11 cellular contexts compared by ENCODE assay signal in the genomic region with DNA sequence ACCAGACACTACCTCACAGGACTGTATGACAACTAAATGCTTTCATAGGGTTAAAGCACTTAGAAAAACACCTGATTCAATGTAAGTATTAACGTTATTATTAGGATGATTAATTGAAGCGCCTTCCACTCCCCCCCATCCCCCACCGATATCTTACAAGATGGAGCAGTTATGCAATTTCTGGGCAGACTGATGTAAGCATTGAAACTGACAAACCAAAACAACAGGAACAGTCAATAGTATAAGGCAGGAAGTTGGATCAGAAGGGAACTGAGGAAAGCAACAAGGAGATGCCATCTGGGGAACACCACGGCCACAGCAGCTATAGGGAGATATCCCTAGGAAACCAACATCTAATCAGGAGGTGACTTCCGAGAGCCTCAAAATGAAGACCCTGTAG. TPM values are rescaled to one million over a fixed set of nuclear protein-coding genes. Genes with fewer than 3 reads are reported as not detected.
DNase-seq lines count a peak whose midpoint lies in the region; ATAC-seq and TF ChIP-seq lines count a peak whose summit lies in the region.
"Had no signal": no experiment of that assay in that cellular context is flagged by ENCODE, and none has a peak within 500 bp of the region (broad histone marks: within the 10 kb centered on the region; RNA-seq: fewer than 3 reads in every experiment).

No MANE protein-coding gene starts in this region.

- no peak for ATAC-seq in CD8-positive, alpha-beta T cell
- ATAC-seq in activated CD8-positive, alpha-beta T cell treated with anti-CD3 and anti-CD28 coated beads for 36 hours, result no peak
- no peak for ATAC-seq in naive thymus-derived CD8-positive, alpha-beta T cell

- H3K27me3 Mint-ChIP-seq in CD8-positive, alpha-beta T cell (ENCODE audit: low read depth), result no peaks in the 10 kb centered on the region
- no peaks in the 10 kb centered on the region for H3K27me3 Mint-ChIP-seq in IgD-negative memory B cell
- peaks cover 3% of the 10 kb centered on the region for H3K27me3 Mint-ChIP-seq in activated CD8-positive, alpha-beta T cell treated with anti-CD3 and anti-CD28 coated beads for 36 hours
- H3K27me3 Mint-ChIP-seq in naive thymus-derived CD8-positive, alpha-beta T cell, result no peaks in the 10 kb centered on the region

- H3K4me3 Mint-ChIP-seq in CD8-positive, alpha-beta T cell, result peak overlapping the region; percentile 79
- H3K4me3 Mint-ChIP-seq in IgD-negative memory B cell, result peak overlapping the region; percentile 76 to 88 (median 83)
- peak overlapping the region; percentile 99 for H3K4me3 Mint-ChIP-seq in activated CD8-positive, alpha-beta T cell treated with anti-CD3 and anti-CD28 coated beads for 36 hours
- peak overlapping the region; percentile 75 to 97 (median 88) for H3K4me3 Mint-ChIP-seq in naive thymus-derived CD8-positive, alpha-beta T cell

- CTCF ChIA-PET in CD8-positive, alpha-beta T cell (lab: Charles Lee), result interaction anchor here (0.6 to 6.7 kb wide), 7 partner anchors 9 to 143 kb away, joined by 3 to 44 read pairs (median 5); no protein-coding TSS in a partner anchor
- CTCF ChIA-PET in activated CD8-positive, alpha-beta T cell treated with anti-CD3 and anti-CD28 coated beads for 36 hours (lab: Charles Lee), result interaction anchor here (1.3 to 3.6 kb wide), 4 partner anchors 7 to 18 kb away, joined by 3 to 20 read pairs (median 5); no protein-coding TSS in a partner anchor
- CTCF ChIA-PET in mammary epithelial cell (lab: Charles Lee; ENCODE audit: low non-redundant PET), result no interaction called here

- in situ Hi-C loops in mammary epithelial cell (cut with MboI; ENCODE audit: low sequenced_read_pairs in 2 of 2), result no loop called here

- intact Hi-C loops in CD8-positive, alpha-beta T cell (cut with DNase I, micrococcal nuclease), result no loop called here
- intact Hi-C loops in activated CD8-positive, alpha-beta T cell treated with anti-CD3 and anti-CD28 coated beads for 36 hours (cut with micrococcal nuclease), result loop anchor here (5.0 kb wide), 1 partner anchor 34 kb away; a partner anchor contains a TSS
- intact Hi-C loops in mammary epithelial cell (cut with micrococcal nuclease), result no loop called here

- H3K9ac ChIP-seq in mammary epithelial cell (ENCODE audit: insufficient read depth, low read length), result no peak overlapping the region

- POLR2A ChIA-PET in CD8-positive, alpha-beta T cell (lab: Charles Lee), result interaction anchor here (1.1 to 5.6 kb wide), 6 partner anchors 7 to 118 kb away, joined by 4 to 43 read pairs (median 10); a partner anchor contains a TSS
- POLR2A ChIA-PET in activated CD8-positive, alpha-beta T cell treated with anti-CD3 and anti-CD28 coated beads for 36 hours (lab: Charles Lee), result interaction anchor here (1.2 to 8.7 kb wide), 5 partner anchors 8 to 32 kb away, joined by 3 to 137 read pairs (median 4); no protein-coding TSS in a partner anchor
- POLR2A ChIA-PET in naive thymus-derived CD8-positive, alpha-beta T cell (lab: Charles Lee), result interaction anchor here (1.0 to 10.0 kb wide), 3 partner anchors 10 to 113 kb away, joined by 3 to 142 read pairs (median 5); a partner anchor contains a TSS

- dilution Hi-C loops in mammary epithelial cell (cut with HindIII; ENCODE audit: low sequenced_read_pairs), result no loop called here

- no peaks in the 10 kb centered on the region for H3K36me3 ChIP-seq in CD8-positive, alpha-beta T cell (ENCODE audit: insufficient read depth, low read length)
- no peaks in the 10 kb centered on the region for H3K36me3 ChIP-seq in mammary epithelial cell (ENCODE audit: insufficient read depth, low read length)

- DNase-seq in CD8-positive, alpha-beta T cell, result no peak
- DNase-seq in activated CD8-positive, alpha-beta T cell treated with anti-CD3 and anti-CD28 coated beads for 36 hours, result no peak
- no peak for DNase-seq in naive thymus-derived CD8-positive, alpha-beta T cell
- DNase-seq in NCI-H526 (lab: John Stamatoyannopoulos, UW) (no peak), mammary epithelial cell (no peak)
- DNase-seq in activated CD4-positive, CD25-positive, alpha-beta regulatory T cell (lab: John Stamatoyannopoulos, UW), result no peak
- DNase-seq: dermis blood vessel endothelial cell, NCI-H524 treated with DMSO at 0.1 percent for 48 hours had no signal

- H3K36me3 Mint-ChIP-seq in CD8-positive, alpha-beta T cell, result peaks cover 40% of the 10 kb centered on the region
- peaks cover 3% of the 10 kb centered on the region for H3K36me3 Mint-ChIP-seq in IgD-negative memory B cell
- H3K36me3 Mint-ChIP-seq in activated CD8-positive, alpha-beta T cell treated with anti-CD3 and anti-CD28 coated beads for 36 hours (ENCODE audit: low read depth), result peaks cover 76% of the 10 kb centered on the region
- peaks cover 0 to 37% (median 5%) of the 10 kb centered on the region in 3 donors for H3K36me3 Mint-ChIP-seq in naive thymus-derived CD8-positive, alpha-beta T cell

- H2AFZ ChIP-seq in mammary epithelial cell (ENCODE audit: low read depth, low read length), result no peak overlapping the region

- H4K20me1 ChIP-seq in mammary epithelial cell (ENCODE audit: insufficient read depth, low read length), result no peaks in the 10 kb centered on the region

- no peaks in the 10 kb centered on the region for H3K9me3 Mint-ChIP-seq in CD8-positive, alpha-beta T cell
- H3K9me3 Mint-ChIP-seq in IgD-negative memory B cell, result no peaks in the 10 kb centered on the region
- H3K9me3 Mint-ChIP-seq in activated CD8-positive, alpha-beta T cell treated with anti-CD3 and anti-CD28 coated beads for 36 hours, result no peaks in the 10 kb centered on the region
- no peaks in the 10 kb centered on the region for H3K9me3 Mint-ChIP-seq in naive thymus-derived CD8-positive, alpha-beta T cell

- peak overlapping the region; percentile 94 for H3K27ac Mint-ChIP-seq in CD8-positive, alpha-beta T cell
- H3K27ac Mint-ChIP-seq in IgD-negative memory B cell, result peak overlapping the region; percentile 69 to 87 (median 76)
- peak overlapping the region; percentile 99 for H3K27ac Mint-ChIP-seq in activated CD8-positive, alpha-beta T cell treated with anti-CD3 and anti-CD28 coated beads for 36 hours
- H3K27ac Mint-ChIP-seq in naive thymus-derived CD8-positive, alpha-beta T cell, result peak overlapping the region; percentile 89 to 99 (median 94)

- no peaks in the 10 kb centered on the region for H3K79me2 ChIP-seq in mammary epithelial cell (ENCODE audit: insufficient read depth, low read length)

- no peak overlapping the region for H3K4me2 ChIP-seq in mammary epithelial cell (ENCODE audit: insufficient read depth, low read depth, low read length)

- BruUV-seq in mammary epithelial cell (replicated peaks; lab: Mats Ljungman, UMichigan), result no TSS peak

- no peak for TF ChIP-seq CTCF in CD8-positive, alpha-beta T cell (IDR thresholded peaks at IDR 0.05)
- TF ChIP-seq CTCF in activated CD8-positive, alpha-beta T cell treated with anti-CD3 and anti-CD28 coated beads for 36 hours (IDR thresholded peaks at IDR 0.05), result no peak
- TF ChIP-seq CTCF in mammary epithelial cell (conservative IDR thresholded peaks at IDR 0.05 in 1 of 2, IDR thresholded peaks at IDR 0.05 in 1 of 2; ENCODE audit: extremely low read depth in 1 of 2, insufficient read depth in 1 of 2, low read depth in 1 of 2, low read length in 2 of 2), result no peak

- peaks cover 62% of the 10 kb centered on the region for H3K4me1 ChIP-seq in CD8-positive, alpha-beta T cell (ENCODE audit: insufficient read depth, low read length)
- H3K4me1 ChIP-seq in mammary epithelial cell (ENCODE audit: insufficient read depth, low read length), result peaks cover 5% of the 10 kb centered on the region

- H3K9me3 ChIP-seq in CD8-positive, alpha-beta T cell (ENCODE audit: low read length), result no peaks in the 10 kb centered on the region
- no peaks in the 10 kb centered on the region for H3K9me3 ChIP-seq in mammary epithelial cell (replicated peaks; ENCODE audit: insufficient read depth, low read length)

- H3K4me1 Mint-ChIP-seq in CD8-positive, alpha-beta T cell (ENCODE audit: low read depth), result peaks cover 65% of the 10 kb centered on the region
- peaks cover 48 to 52% (median 48%) of the 10 kb centered on the region in 3 donors for H3K4me1 Mint-ChIP-seq in IgD-negative memory B cell
- peaks cover 56% of the 10 kb centered on the region for H3K4me1 Mint-ChIP-seq in activated CD8-positive, alpha-beta T cell treated with anti-CD3 and anti-CD28 coated beads for 36 hours (ENCODE audit: low read depth)
- peaks cover 38 to 80% (median 70%) of the 10 kb centered on the region in 4 donors for H3K4me1 Mint-ChIP-seq in naive thymus-derived CD8-positive, alpha-beta T cell

- 84% methylated on average over 5 of the region's 5 CpGs for WGBS in mammary epithelial cell (ENCODE audit: low coverage, missing lambda C conversion rate)

- H3K27me3 ChIP-seq in CD8-positive, alpha-beta T cell (ENCODE audit: insufficient read depth, low read length), result no peaks in the 10 kb centered on the region
- no peaks in the 10 kb centered on the region for H3K27me3 ChIP-seq in mammary epithelial cell (ENCODE audit: insufficient read depth, low read length)

- H3K27ac ChIP-seq in CD8-positive, alpha-beta T cell (ENCODE audit: low read depth, low read length), result peak overlapping the region; percentile 51
- no peak overlapping the region for H3K27ac ChIP-seq in mammary epithelial cell (ENCODE audit: insufficient read depth, low read depth, low read length)

- peak overlapping the region; percentile 33 for H3K4me3 ChIP-seq in CD8-positive, alpha-beta T cell (ENCODE audit: low read depth, low read length)
- H3K4me3 ChIP-seq in mammary epithelial cell (replicated peaks in 1 of 3; ENCODE audit: insufficient read depth in 1 of 3, low read depth in 2 of 3, low read length in 3 of 3), result no peak overlapping the region

RNA-seq across cellular contexts. Expression of a gene that starts 3.8 kb away (rescaled TPM):
- 100 to 1,000 TPM; 241 to 252 TPM for total RNA-seq in CD8-positive, alpha-beta T cell
- polyA plus RNA-seq in IgD-negative memory B cell (835 TPM), mammary epithelial cell (1.2 TPM)
- 1,000 to 10,000 TPM; 1,014 to 1,019 TPM for total RNA-seq in activated CD8-positive, alpha-beta T cell treated with anti-CD3 and anti-CD28 coated beads for 36 hours
- 100 to 1,000 TPM; 391 to 409 TPM for total RNA-seq in naive thymus-derived CD8-positive, alpha-beta T cell
- polyA plus RNA-seq in naive thymus-derived CD8-positive, alpha-beta T cell, result 1,000 to 10,000 TPM in 1 of 3 donors, 100 to 1,000 TPM in 2; 834 to 1,034 (median 852) TPM
- 100 to 1,000 TPM; 149 to 454 TPM for total RNA-seq in mammary epithelial cell
- 1.1 TPM for polyA minus RNA-seq in mammary epithelial cell
- total RNA-seq: dermis blood vessel endothelial cell, lung microvascular endothelial cell had no signal

RNA-seq across cellular contexts. Expression of a gene that starts 33.6 kb away (rescaled TPM):
- under 1 TPM; 0.22 to 0.31 TPM for total RNA-seq in CD8-positive, alpha-beta T cell
- polyA plus RNA-seq in IgD-negative memory B cell (not detected), mammary epithelial cell (0.03 TPM)
- under 1 TPM; 0.47 to 0.59 TPM for total RNA-seq in activated CD8-positive, alpha-beta T cell treated with anti-CD3 and anti-CD28 coated beads for 36 hours
- total RNA-seq in naive thymus-derived CD8-positive, alpha-beta T cell, result under 1 TPM; 0.52 to 0.62 TPM
- polyA plus RNA-seq in naive thymus-derived CD8-positive, alpha-beta T cell, result under 1 TPM in 2 of 3 donors, not detected in 1; 0.22 to 0.23 TPM
- not detected for total RNA-seq in mammary epithelial cell
- polyA minus RNA-seq in mammary epithelial cell, result not detected
- total RNA-seq: dermis blood vessel endothelial cell, H1 had no signal
- polyA plus RNA-seq: H1 had no signal
